ENCODE assay signal across 2 cellular contexts in the genomic region with DNA sequence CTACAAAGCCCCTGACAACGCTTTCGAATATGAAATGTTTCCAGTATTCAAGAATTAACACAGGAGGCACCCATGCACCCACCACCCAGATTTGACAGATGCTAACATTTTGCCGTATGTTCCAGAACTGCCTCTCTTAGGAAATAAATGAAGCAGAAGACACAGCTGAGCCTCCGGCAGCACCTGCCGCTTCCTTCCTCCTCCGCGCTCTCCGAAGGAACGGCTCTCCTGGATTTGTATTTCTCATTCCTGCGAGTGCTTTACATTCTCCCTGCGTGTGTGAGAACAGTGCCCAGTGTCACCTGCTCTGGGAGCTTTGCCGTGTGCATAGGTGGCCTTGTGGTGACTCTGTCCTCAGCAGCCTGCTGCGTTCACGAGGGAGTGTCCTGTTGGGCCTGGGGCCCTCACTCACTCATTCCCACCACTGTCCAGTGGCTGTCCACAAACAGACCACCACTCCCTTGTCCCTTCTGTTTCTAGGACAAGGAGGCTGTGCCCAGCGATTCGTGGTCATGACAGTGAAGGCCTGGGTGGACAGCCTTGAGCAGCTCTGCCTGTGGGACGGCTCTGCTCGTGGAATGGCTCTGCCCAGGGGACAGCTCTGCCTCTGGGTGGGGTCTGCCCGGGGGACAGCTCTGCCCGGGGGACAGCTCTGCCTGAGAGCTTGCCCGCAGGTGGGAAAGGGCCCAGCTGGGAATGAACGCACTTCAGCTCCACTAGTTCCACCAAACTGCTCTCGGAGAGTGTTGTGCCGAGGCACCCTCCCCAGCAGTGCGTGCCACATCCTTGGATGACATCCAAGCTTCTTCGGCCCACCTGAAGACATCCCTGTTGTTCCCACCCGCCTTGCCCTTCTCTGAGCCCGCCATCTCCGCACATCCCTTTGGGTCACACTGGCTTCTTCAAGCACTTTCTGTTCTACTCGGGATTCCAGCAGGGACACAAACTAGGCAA.
TF ChIP-seq lines count a peak whose summit lies in the region.

No MANE protein-coding gene starts in this region.

TF ChIP-seq in GM23338, 12 proteins besides CTCF, POLR2A, EP300 and RAD21 (continued from another document):
- TF ChIP-seq, protein P1, sequence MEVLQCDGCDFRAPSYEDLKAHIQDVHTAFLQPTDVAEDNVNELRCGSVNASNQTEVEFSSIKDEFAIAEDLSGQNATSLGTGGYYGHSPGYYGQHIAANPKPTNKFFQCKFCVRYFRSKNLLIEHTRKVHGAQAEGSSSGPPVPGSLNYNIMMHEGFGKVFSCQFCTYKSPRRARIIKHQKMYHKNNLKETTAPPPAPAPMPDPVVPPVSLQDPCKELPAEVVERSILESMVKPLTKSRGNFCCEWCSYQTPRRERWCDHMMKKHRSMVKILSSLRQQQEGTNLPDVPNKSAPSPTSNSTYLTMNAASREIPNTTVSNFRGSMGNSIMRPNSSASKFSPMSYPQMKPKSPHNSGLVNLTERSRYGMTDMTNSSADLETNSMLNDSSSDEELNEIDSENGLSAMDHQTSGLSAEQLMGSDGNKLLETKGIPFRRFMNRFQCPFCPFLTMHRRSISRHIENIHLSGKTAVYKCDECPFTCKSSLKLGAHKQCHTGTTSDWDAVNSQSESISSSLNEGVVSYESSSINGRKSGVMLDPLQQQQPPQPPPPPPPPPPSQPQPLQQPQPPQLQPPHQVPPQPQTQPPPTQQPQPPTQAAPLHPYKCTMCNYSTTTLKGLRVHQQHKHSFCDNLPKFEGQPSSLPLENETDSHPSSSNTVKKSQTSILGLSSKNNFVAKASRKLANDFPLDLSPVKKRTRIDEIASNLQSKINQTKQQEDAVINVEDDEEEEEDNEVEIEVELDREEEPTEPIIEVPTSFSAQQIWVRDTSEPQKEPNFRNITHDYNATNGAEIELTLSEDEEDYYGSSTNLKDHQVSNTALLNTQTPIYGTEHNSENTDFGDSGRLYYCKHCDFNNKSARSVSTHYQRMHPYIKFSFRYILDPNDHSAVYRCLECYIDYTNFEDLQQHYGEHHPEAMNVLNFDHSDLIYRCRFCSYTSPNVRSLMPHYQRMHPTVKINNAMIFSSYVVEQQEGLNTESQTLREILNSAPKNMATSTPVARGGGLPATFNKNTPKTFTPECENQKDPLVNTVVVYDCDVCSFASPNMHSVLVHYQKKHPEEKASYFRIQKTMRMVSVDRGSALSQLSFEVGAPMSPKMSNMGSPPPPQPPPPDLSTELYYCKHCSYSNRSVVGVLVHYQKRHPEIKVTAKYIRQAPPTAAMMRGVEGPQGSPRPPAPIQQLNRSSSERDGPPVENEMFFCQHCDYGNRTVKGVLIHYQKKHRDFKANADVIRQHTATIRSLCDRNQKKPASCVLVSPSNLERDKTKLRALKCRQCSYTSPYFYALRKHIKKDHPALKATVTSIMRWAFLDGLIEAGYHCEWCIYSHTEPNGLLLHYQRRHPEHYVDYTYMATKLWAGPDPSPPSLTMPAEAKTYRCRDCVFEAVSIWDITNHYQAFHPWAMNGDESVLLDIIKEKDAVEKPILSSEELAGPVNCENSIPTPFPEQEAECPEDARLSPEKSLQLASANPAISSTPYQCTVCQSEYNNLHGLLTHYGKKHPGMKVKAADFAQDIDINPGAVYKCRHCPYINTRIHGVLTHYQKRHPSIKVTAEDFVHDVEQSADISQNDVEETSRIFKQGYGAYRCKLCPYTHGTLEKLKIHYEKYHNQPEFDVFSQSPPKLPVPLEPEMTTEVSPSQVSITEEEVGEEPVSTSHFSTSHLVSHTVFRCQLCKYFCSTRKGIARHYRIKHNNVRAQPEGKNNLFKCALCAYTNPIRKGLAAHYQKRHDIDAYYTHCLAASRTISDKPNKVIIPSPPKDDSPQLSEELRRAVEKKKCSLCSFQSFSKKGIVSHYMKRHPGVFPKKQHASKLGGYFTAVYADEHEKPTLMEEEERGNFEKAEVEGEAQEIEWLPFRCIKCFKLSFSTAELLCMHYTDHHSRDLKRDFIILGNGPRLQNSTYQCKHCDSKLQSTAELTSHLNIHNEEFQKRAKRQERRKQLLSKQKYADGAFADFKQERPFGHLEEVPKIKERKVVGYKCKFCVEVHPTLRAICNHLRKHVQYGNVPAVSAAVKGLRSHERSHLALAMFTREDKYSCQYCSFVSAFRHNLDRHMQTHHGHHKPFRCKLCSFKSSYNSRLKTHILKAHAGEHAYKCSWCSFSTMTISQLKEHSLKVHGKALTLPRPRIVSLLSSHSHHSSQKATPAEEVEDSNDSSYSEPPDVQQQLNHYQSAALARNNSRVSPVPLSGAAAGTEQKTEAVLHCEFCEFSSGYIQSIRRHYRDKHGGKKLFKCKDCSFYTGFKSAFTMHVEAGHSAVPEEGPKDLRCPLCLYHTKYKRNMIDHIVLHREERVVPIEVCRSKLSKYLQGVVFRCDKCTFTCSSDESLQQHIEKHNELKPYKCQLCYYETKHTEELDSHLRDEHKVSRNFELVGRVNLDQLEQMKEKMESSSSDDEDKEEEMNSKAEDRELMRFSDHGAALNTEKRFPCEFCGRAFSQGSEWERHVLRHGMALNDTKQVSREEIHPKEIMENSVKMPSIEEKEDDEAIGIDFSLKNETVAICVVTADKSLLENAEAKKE (CRISPR knock-in tag; IDR thresholded peaks at IDR 0.05): no peak
- TF ChIP-seq, protein P2, sequence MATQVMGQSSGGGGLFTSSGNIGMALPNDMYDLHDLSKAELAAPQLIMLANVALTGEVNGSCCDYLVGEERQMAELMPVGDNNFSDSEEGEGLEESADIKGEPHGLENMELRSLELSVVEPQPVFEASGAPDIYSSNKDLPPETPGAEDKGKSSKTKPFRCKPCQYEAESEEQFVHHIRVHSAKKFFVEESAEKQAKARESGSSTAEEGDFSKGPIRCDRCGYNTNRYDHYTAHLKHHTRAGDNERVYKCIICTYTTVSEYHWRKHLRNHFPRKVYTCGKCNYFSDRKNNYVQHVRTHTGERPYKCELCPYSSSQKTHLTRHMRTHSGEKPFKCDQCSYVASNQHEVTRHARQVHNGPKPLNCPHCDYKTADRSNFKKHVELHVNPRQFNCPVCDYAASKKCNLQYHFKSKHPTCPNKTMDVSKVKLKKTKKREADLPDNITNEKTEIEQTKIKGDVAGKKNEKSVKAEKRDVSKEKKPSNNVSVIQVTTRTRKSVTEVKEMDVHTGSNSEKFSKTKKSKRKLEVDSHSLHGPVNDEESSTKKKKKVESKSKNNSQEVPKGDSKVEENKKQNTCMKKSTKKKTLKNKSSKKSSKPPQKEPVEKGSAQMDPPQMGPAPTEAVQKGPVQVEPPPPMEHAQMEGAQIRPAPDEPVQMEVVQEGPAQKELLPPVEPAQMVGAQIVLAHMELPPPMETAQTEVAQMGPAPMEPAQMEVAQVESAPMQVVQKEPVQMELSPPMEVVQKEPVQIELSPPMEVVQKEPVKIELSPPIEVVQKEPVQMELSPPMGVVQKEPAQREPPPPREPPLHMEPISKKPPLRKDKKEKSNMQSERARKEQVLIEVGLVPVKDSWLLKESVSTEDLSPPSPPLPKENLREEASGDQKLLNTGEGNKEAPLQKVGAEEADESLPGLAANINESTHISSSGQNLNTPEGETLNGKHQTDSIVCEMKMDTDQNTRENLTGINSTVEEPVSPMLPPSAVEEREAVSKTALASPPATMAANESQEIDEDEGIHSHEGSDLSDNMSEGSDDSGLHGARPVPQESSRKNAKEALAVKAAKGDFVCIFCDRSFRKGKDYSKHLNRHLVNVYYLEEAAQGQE (IDR thresholded peaks at IDR 0.05; ENCODE audit: unreplicated experiment): no peak
- no peak for TF ChIP-seq EZH2phosphoT487 (IDR thresholded peaks at IDR 0.05; ENCODE audit: unreplicated experiment)
- no peak for TF ChIP-seq EZH2 (IDR thresholded peaks at IDR 0.05; ENCODE audit: low read depth, unreplicated experiment)
- TF ChIP-seq NANOG (IDR thresholded peaks at IDR 0.05; ENCODE audit: borderline replicate concordance): no peak
- no peak for TF ChIP-seq ZNF331 (CRISPR knock-in tag; IDR thresholded peaks at IDR 0.05; ENCODE audit: low read depth)

TF ChIP-seq in WTC11, 78 proteins besides CTCF, POLR2A, EP300 and RAD21 (continued from another document):
- TF ChIP-seq, protein P3, sequence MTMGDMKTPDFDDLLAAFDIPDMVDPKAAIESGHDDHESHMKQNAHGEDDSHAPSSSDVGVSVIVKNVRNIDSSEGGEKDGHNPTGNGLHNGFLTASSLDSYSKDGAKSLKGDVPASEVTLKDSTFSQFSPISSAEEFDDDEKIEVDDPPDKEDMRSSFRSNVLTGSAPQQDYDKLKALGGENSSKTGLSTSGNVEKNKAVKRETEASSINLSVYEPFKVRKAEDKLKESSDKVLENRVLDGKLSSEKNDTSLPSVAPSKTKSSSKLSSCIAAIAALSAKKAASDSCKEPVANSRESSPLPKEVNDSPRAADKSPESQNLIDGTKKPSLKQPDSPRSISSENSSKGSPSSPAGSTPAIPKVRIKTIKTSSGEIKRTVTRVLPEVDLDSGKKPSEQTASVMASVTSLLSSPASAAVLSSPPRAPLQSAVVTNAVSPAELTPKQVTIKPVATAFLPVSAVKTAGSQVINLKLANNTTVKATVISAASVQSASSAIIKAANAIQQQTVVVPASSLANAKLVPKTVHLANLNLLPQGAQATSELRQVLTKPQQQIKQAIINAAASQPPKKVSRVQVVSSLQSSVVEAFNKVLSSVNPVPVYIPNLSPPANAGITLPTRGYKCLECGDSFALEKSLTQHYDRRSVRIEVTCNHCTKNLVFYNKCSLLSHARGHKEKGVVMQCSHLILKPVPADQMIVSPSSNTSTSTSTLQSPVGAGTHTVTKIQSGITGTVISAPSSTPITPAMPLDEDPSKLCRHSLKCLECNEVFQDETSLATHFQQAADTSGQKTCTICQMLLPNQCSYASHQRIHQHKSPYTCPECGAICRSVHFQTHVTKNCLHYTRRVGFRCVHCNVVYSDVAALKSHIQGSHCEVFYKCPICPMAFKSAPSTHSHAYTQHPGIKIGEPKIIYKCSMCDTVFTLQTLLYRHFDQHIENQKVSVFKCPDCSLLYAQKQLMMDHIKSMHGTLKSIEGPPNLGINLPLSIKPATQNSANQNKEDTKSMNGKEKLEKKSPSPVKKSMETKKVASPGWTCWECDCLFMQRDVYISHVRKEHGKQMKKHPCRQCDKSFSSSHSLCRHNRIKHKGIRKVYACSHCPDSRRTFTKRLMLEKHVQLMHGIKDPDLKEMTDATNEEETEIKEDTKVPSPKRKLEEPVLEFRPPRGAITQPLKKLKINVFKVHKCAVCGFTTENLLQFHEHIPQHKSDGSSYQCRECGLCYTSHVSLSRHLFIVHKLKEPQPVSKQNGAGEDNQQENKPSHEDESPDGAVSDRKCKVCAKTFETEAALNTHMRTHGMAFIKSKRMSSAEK (CRISPR knock-in tag; IDR thresholded peaks at IDR 0.05; ENCODE audit: borderline replicate concordance): no peak
- TF ChIP-seq CBFB (CRISPR knock-in tag; IDR thresholded peaks at IDR 0.05; ENCODE audit: low read depth): no peak
- TF ChIP-seq NFYB (CRISPR knock-in tag; conservative IDR thresholded peaks at IDR 0.05; ENCODE audit: low read depth): no peak
- TF ChIP-seq, protein P4, sequence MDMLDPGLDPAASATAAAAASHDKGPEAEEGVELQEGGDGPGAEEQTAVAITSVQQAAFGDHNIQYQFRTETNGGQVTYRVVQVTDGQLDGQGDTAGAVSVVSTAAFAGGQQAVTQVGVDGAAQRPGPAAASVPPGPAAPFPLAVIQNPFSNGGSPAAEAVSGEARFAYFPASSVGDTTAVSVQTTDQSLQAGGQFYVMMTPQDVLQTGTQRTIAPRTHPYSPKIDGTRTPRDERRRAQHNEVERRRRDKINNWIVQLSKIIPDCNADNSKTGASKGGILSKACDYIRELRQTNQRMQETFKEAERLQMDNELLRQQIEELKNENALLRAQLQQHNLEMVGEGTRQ (CRISPR knock-in tag; IDR thresholded peaks at IDR 0.05): no peak
- TF ChIP-seq SP1 (CRISPR knock-in tag; conservative IDR thresholded peaks at IDR 0.05): no peak
- no peak for TF ChIP-seq SMAD3 (CRISPR knock-in tag; IDR thresholded peaks at IDR 0.05; ENCODE audit: borderline replicate concordance)
- TF ChIP-seq ZNF232 (CRISPR knock-in tag; IDR thresholded peaks at IDR 0.05): no peak
- TF ChIP-seq, protein P5, sequence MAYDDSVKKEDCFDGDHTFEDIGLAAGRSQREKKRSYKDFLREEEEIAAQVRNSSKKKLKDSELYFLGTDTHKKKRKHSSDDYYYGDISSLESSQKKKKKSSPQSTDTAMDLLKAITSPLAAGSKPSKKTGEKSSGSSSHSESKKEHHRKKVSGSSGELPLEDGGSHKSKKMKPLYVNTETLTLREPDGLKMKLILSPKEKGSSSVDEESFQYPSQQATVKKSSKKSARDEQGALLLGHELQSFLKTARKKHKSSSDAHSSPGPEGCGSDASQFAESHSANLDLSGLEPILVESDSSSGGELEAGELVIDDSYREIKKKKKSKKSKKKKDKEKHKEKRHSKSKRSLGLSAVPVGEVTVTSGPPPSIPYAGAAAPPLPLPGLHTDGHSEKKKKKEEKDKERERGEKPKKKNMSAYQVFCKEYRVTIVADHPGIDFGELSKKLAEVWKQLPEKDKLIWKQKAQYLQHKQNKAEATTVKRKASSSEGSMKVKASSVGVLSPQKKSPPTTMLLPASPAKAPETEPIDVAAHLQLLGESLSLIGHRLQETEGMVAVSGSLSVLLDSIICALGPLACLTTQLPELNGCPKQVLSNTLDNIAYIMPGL (CRISPR knock-in tag; IDR thresholded peaks at IDR 0.05): no peak
- no peak for TF ChIP-seq MXD4 (CRISPR knock-in tag; IDR thresholded peaks at IDR 0.05; ENCODE audit: borderline replicate concordance)
- no peak for TF ChIP-seq ZNF671 (CRISPR knock-in tag; IDR thresholded peaks at IDR 0.05)
- TF ChIP-seq, protein P6, sequence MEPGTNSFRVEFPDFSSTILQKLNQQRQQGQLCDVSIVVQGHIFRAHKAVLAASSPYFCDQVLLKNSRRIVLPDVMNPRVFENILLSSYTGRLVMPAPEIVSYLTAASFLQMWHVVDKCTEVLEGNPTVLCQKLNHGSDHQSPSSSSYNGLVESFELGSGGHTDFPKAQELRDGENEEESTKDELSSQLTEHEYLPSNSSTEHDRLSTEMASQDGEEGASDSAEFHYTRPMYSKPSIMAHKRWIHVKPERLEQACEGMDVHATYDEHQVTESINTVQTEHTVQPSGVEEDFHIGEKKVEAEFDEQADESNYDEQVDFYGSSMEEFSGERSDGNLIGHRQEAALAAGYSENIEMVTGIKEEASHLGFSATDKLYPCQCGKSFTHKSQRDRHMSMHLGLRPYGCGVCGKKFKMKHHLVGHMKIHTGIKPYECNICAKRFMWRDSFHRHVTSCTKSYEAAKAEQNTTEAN (CRISPR knock-in tag; IDR thresholded peaks at IDR 0.05): no peak
